In genomic region chr16:68000024-68000423, GRCh38 we compare ENCODE assay signal across 12 cellular contexts. TPM values are rescaled to one million over a fixed set of nuclear protein-coding genes. Genes with fewer than 3 reads are reported as not detected.
DNase-seq lines count a peak whose midpoint lies in the region; ATAC-seq, FAIRE-seq and TF ChIP-seq lines count a peak whose summit lies in the region.
"Had no signal": no experiment of that assay in that cellular context is flagged by ENCODE, and none has a peak within 500 bp of the region (broad histone marks: within the 10 kb centered on the region; RNA-seq: fewer than 3 reads in every experiment).

No MANE protein-coding gene starts in this region.

- peak overlapping the region; percentile 63 for H2AFZ ChIP-seq in IMR-90 (replicated peaks; ENCODE audit: low read length, poor library complexity)

- H3K4me3 ChIP-seq in IMR-90 (ENCODE audit: insufficient read depth, low read depth, low read length) (no peak overlapping the region), esophagus squamous epithelium (no peak overlapping the region), skeletal muscle tissue (ENCODE audit: low read length in 3 of 3) (no peak overlapping the region), ascending aorta (no peak overlapping the region)

- H3K9me3 ChIP-seq in IMR-90 (ENCODE audit: control insufficient read depth, insufficient read depth, low read length) (no peaks in the 10 kb centered on the region), esophagus squamous epithelium (no peaks in the 10 kb centered on the region), skeletal muscle tissue (ENCODE audit: control insufficient read depth in 3 of 3, low read length in 3 of 3) (no peaks in the 10 kb centered on the region), ascending aorta (no peaks in the 10 kb centered on the region)

- H3K27ac ChIP-seq in IMR-90 (ENCODE audit: insufficient read depth, low read length): no peak overlapping the region
- peak overlapping the region in 3 of 4 donors; percentile 38 to 68 (median 56) for H3K27ac ChIP-seq in esophagus squamous epithelium
- peak overlapping the region; percentile 60 for H3K27ac ChIP-seq in skeletal muscle tissue (ENCODE audit: low read depth, low read length)
- peak overlapping the region in 1 of 2 donors; percentile 5 for H3K27ac ChIP-seq in ascending aorta

- peak; percentile 27; the same call in 1 of the 2 replicates for ATAC-seq in IMR-90 (ENCODE audit: low read depth)

- peaks cover 14% of the 10 kb centered on the region for H3K9me1 ChIP-seq in IMR-90 (ENCODE audit: insufficient read depth, low read length)

- no peaks in the 10 kb centered on the region for H4K20me1 ChIP-seq in IMR-90 (ENCODE audit: insufficient read depth, low read length)

- DNase-seq in IMR-90 (no peak), esophagus squamous epithelium (lab: John Stamatoyannopoulos, UW) (no peak), ascending aorta (ENCODE audit: low spot score in 2 of 2) (no peak), H54 (ENCODE audit: insufficient read length, low spot score) (no peak), SHP77 treated with DMSO at 0.1 percent for 48 hours (lab: John Stamatoyannopoulos, UW) (no peak)
- DNase-seq in activated effector memory CD4-positive, alpha-beta T cell treated with anti-CD3 and anti-CD28 coated beads, Interleukin-2, amount 50 U/mL, for 16 hours: no peak
- DNase-seq: activated CD8-positive, alpha-beta memory T cell treated with anti-CD3 and anti-CD28 coated beads, Interleukin-2, amount 50 U/mL, for 4 hours; dorsolateral prefrontal cortex; NCI-H1092 treated with DMSO at 0.1 percent for 48 hours had no signal

- H2BK15ac ChIP-seq in IMR-90 (ENCODE audit: low read depth, low read length): 0 out of 3 replicates have a peak overlapping the region, but pooled peaks have one; percentile 14

- peak overlapping the region; percentile 6; the same call in 1 of the 2 replicates for H2BK120ac ChIP-seq in IMR-90 (ENCODE audit: low read depth, low read length)

- H3K79me1 ChIP-seq in IMR-90 (ENCODE audit: low read depth in 1 of 2, low read length in 2 of 2): no peaks in the 10 kb centered on the region

- intact Hi-C loops in IMR-90 (cut with micrococcal nuclease) (no loop called here), esophagus squamous epithelium (cut with DNase I) (no loop called here), ascending aorta (cut with DNase I) (no loop called here)

- H2BK5ac ChIP-seq in IMR-90 (ENCODE audit: low read depth, low read length, poor library complexity, severe bottlenecking): no peak overlapping the region

- H3K36me3 ChIP-seq in IMR-90 (ENCODE audit: control insufficient read depth, insufficient read depth, low read length) (no peaks in the 10 kb centered on the region), esophagus squamous epithelium (no peaks in the 10 kb centered on the region), skeletal muscle tissue (ENCODE audit: control insufficient read depth in 3 of 3, insufficient read depth in 3 of 3, low read length in 3 of 3) (no peaks in the 10 kb centered on the region), ascending aorta (no peaks in the 10 kb centered on the region)

- no peak overlapping the region for H3K18ac ChIP-seq in IMR-90 (ENCODE audit: low read depth, low read length)

- TF ChIP-seq RAD21 in IMR-90 (IDR thresholded peaks at IDR 0.05; ENCODE audit: low read length): no peak

- TF ChIP-seq POLR2A in IMR-90 (IDR thresholded peaks at IDR 0.05; ENCODE audit: low read depth, low read length) (no peak), Raji (IDR thresholded peaks at IDR 0.05; ENCODE audit: insufficient read depth, low read depth, low read length) (peak; percentile 71), esophagus squamous epithelium (IDR thresholded peaks at IDR 0.05) (no peak), H54 (IDR thresholded peaks at IDR 0.05; ENCODE audit: low read depth, low read length) (no peak)

- peak overlapping the region; percentile 18; the same call in 1 of the 2 replicates for H2BK20ac ChIP-seq in IMR-90 (ENCODE audit: low read depth, low read length)

- FAIRE-seq in H54 (lab: Jason Lieb, UNC): no peak

- in situ Hi-C loops in IMR-90 (cut with MboI; ENCODE audit: low sequenced_read_pairs): no loop called here

- dilution Hi-C loops in IMR-90 (cut with HindIII; ENCODE audit: low sequenced_read_pairs, unreplicated experiment): no loop called here

- peak overlapping the region; percentile 52; the same call in 1 of the 2 replicates for H3K14ac ChIP-seq in IMR-90 (replicated peaks; ENCODE audit: low read depth, low read length)

- H3K23ac ChIP-seq in IMR-90 (ENCODE audit: low read depth, low read length): peak overlapping the region; percentile 23

- no peak overlapping the region; the same call in 1 of the 2 replicates for H2AK5ac ChIP-seq in IMR-90 (ENCODE audit: low read depth, low read length)

- POLR2A ChIA-PET in IMR-90 (lab: Charles Lee; ENCODE audit: unreplicated experiment): no interaction called here

- no peak overlapping the region for H2AK9ac ChIP-seq in IMR-90 (replicated peaks; ENCODE audit: low read depth, low read length, poor library complexity)

- H3K4ac ChIP-seq in IMR-90 (ENCODE audit: low read depth, low read length): peak overlapping the region; percentile 46; the same call in 1 of the 2 replicates

- H3K4me2 ChIP-seq in IMR-90 (ENCODE audit: low read depth, low read length): 0 out of 2 replicates have a peak overlapping the region, but pooled peaks have one; percentile 20

- peak overlapping the region; percentile 8; the same call in 1 of the 2 replicates for H4K91ac ChIP-seq in IMR-90 (ENCODE audit: insufficient read depth, low read depth, low read length)

- no peak for TF ChIP-seq CTCF in IMR-90 (conservative IDR thresholded peaks at IDR 0.05; ENCODE audit: low read depth, low read length)
- no peak for TF ChIP-seq CTCF in esophagus squamous epithelium (IDR thresholded peaks at IDR 0.05)
- no peak for TF ChIP-seq CTCF in ascending aorta (IDR thresholded peaks at IDR 0.05)

- no peak overlapping the region for H3K56ac ChIP-seq in IMR-90 (ENCODE audit: extremely low read depth, insufficient read depth, low read length)

- CTCF ChIA-PET in IMR-90 (lab: Yijun Ruan, JAX): no interaction called here

- H4K5ac ChIP-seq in IMR-90 (ENCODE audit: low read depth, low read length): 0 out of 2 replicates have a peak overlapping the region, but pooled peaks have one; percentile 13

- no TSS peak for BruUV-seq in IMR-90 (replicated peaks; lab: Mats Ljungman, UMichigan)

- no CpG with 5 or more reads among the region's 3 CpGs for WGBS in IMR-90 (ENCODE audit: extremely low coverage in 2 of 2, insufficient read length in 1 of 2), 2 experiments
- WGBS in esophagus squamous epithelium, 2 donors: 51 to 63% methylated on average over 2 of the region's 3 CpGs

- H3K9ac ChIP-seq in IMR-90 (ENCODE audit: low read depth, low read length) (0 out of 2 replicates have a peak overlapping the region, but pooled peaks have one; percentile 19), skeletal muscle tissue (ENCODE audit: low read depth in 1 of 3, low read length in 3 of 3) (no peak overlapping the region)

- H3K27me3 ChIP-seq in IMR-90 (ENCODE audit: control insufficient read depth, insufficient read depth, low read length): no peaks in the 10 kb centered on the region
- no peaks in the 10 kb centered on the region for H3K27me3 ChIP-seq in esophagus squamous epithelium
- H3K27me3 ChIP-seq in skeletal muscle tissue (ENCODE audit: control insufficient read depth in 3 of 3, insufficient read depth in 3 of 3, low read length in 3 of 3): no peaks in the 10 kb centered on the region
- no peaks in the 10 kb centered on the region for H3K27me3 ChIP-seq in ascending aorta
- H3K27me3 ChIP-seq: dorsolateral prefrontal cortex had no signal

- H4K8ac ChIP-seq in IMR-90 (ENCODE audit: low read depth in 2 of 2, low read length in 2 of 2): peak overlapping the region; percentile 11 to 26; a peak in 2 of 4 replicates

- H3K4me1 ChIP-seq in IMR-90 (ENCODE audit: control insufficient read depth, insufficient read depth, low read length): peaks cover 5% of the 10 kb centered on the region
- peaks cover 1 to 17% (median 5%) of the 10 kb centered on the region in 3 donors for H3K4me1 ChIP-seq in esophagus squamous epithelium
- H3K4me1 ChIP-seq in skeletal muscle tissue (ENCODE audit: control insufficient read depth in 3 of 3, insufficient read depth in 3 of 3, low read length in 3 of 3): peaks cover 0 to 8% (median 4%) of the 10 kb centered on the region in 3 donors
- H3K4me1 ChIP-seq in ascending aorta: no peaks in the 10 kb centered on the region

TF ChIP-seq in IMR-90, 13 proteins besides CTCF, POLR2A, EP300 and RAD21 (continues in another document):
- no peak for TF ChIP-seq CHD1 (IDR thresholded peaks at IDR 0.05; ENCODE audit: low read depth, low read length)

RNA-seq across cellular contexts. Expression of gene DPEP2, which starts 0.7 kb away (rescaled TPM):
- total RNA-seq in IMR-90 (2012; rRNA removed) (not detected in 2 replicates), esophagus squamous epithelium (1 to 10 TPM in 2 of 4 donors, under 1 TPM in 1, not detected in 1; 0.18 to 6.2 (median 4.0) TPM), skeletal muscle tissue (1.0 TPM), ascending aorta (1.1 TPM)
- polyA plus RNA-seq in IMR-90 (2012; rRNA removed): not detected in 2 replicates
- 0.13 TPM in 1 of 2 replicates, not detected in the other for polyA plus RNA-seq in IMR-90 (2012; cell fraction: cytosol; rRNA removed)
- 0.02 and 0.08 TPM in 2 replicates for polyA plus RNA-seq in IMR-90 (2012; cell fraction: nucleus; rRNA removed; ENCODE audit: low replicate concordance)
- total RNA-seq: RPMI7951 had no signal

RNA-seq across cellular contexts. Expression of gene DPEP2NB, which starts 15.7 kb away (rescaled TPM):
- total RNA-seq in IMR-90 (2012; rRNA removed): not detected in 2 replicates
- not detected in 2 replicates for polyA plus RNA-seq in IMR-90 (2012; rRNA removed)
- not detected in 2 replicates for polyA plus RNA-seq in IMR-90 (2012; cell fraction: cytosol; rRNA removed)
- polyA plus RNA-seq in IMR-90 (2012; cell fraction: nucleus; rRNA removed; ENCODE audit: low replicate concordance): not detected in 2 replicates
- total RNA-seq in esophagus squamous epithelium: not detected
- not detected for total RNA-seq in skeletal muscle tissue
- total RNA-seq in ascending aorta: not detected
- total RNA-seq: RPMI7951 had no signal

RNA-seq across cellular contexts. Expression of gene DPEP3, which starts 19.7 kb away (rescaled TPM):
- total RNA-seq in IMR-90 (2012; rRNA removed) (not detected in 2 replicates), esophagus squamous epithelium (not detected), skeletal muscle tissue (not detected), ascending aorta (not detected)
- polyA plus RNA-seq in IMR-90 (2012; rRNA removed): not detected in 2 replicates
- polyA plus RNA-seq in IMR-90 (2012; cell fraction: cytosol; rRNA removed): not detected in 2 replicates
- not detected in 2 replicates for polyA plus RNA-seq in IMR-90 (2012; cell fraction: nucleus; rRNA removed; ENCODE audit: low replicate concordance)
- total RNA-seq: RPMI7951 had no signal

RNA-seq across cellular contexts. Expression of gene DDX28, which starts 23.0 kb away (rescaled TPM):
- total RNA-seq in IMR-90 (2012; rRNA removed) (8.9 and 10.0 TPM in 2 replicates), esophagus squamous epithelium (10 to 100 TPM in 3 of 4 donors, 1 to 10 TPM in 1; 9.7 to 12.8 (median 11.6) TPM), skeletal muscle tissue (14.1 TPM), ascending aorta (3.0 TPM)
- 9.0 and 9.2 TPM in 2 replicates for polyA plus RNA-seq in IMR-90 (2012; rRNA removed)
- polyA plus RNA-seq in IMR-90 (2012; cell fraction: cytosol; rRNA removed): 7.3 and 7.9 TPM in 2 replicates
- 3.4 and 5.0 TPM in 2 replicates for polyA plus RNA-seq in IMR-90 (2012; cell fraction: nucleus; rRNA removed; ENCODE audit: low replicate concordance)

RNA-seq across cellular contexts. Expression of gene DUS2, which starts 23.1 kb away (rescaled TPM):
- total RNA-seq in IMR-90 (2012; rRNA removed) (28.1 and 30.5 TPM in 2 replicates), esophagus squamous epithelium (10 to 100 TPM in 3 of 4 donors, 1 to 10 TPM in 1; 9.9 to 26.1 (median 14.7) TPM), skeletal muscle tissue (15.1 TPM), ascending aorta (7.6 TPM)
- polyA plus RNA-seq in IMR-90 (2012; rRNA removed): 15.8 TPM in 2 replicates
- polyA plus RNA-seq in IMR-90 (2012; cell fraction: cytosol; rRNA removed): 10.6 and 17.2 TPM in 2 replicates
- polyA plus RNA-seq in IMR-90 (2012; cell fraction: nucleus; rRNA removed; ENCODE audit: low replicate concordance): 27.4 and 28.5 TPM in 2 replicates
